In genomic region chr14:54420478-54421116, GRCh38 we compare ENCODE assay signal across 8 cellular contexts. TPM values are rescaled to one million over a fixed set of nuclear protein-coding genes. Genes with fewer than 3 reads are reported as not detected.
DNase-seq lines count a peak whose midpoint lies in the region; ATAC-seq and TF ChIP-seq lines count a peak whose summit lies in the region.

No MANE protein-coding gene starts in this region.

- H4K12ac ChIP-seq in trophoblast cell (ENCODE audit: low read depth, low read length) = no peak overlapping the region

- H3K27me3 ChIP-seq in GM23338 (ENCODE audit: insufficient read depth) = no peaks in the 10 kb centered on the region
- H3K27me3 ChIP-seq in trophoblast cell (ENCODE audit: insufficient read depth, low read length) = no peaks in the 10 kb centered on the region

- no peak overlapping the region for H2AK5ac ChIP-seq in trophoblast cell (ENCODE audit: low read length)

- H4K8ac ChIP-seq in trophoblast cell (ENCODE audit: low read depth, low read length) = no peak overlapping the region

- H3K36me3 Mint-ChIP-seq in GM23338 (ENCODE audit: low read depth) = peaks cover 10% of the 10 kb centered on the region; the same call in 1 of the 3 replicates
- peaks cover 22% of the 10 kb centered on the region for H3K36me3 Mint-ChIP-seq in stimulated activated effector memory CD8-positive, alpha-beta T cell treated with anti-CD3 and anti-CD28 coated beads, Interleukin-12 subunit alpha, Interleukin-12 subunit beta, amount 100 ng/mL, for 72 hours

- H2BK120ac ChIP-seq in trophoblast cell (ENCODE audit: insufficient read depth, low read length, poor library complexity) = no peak overlapping the region

- H3K36me3 ChIP-seq in GM23338 (ENCODE audit: insufficient read depth) (peaks cover 3% of the 10 kb centered on the region; the same call in 1 of the 2 replicates), SK-N-MC (ENCODE audit: insufficient read depth, low read length) (peaks cover 54% of the 10 kb centered on the region), trophoblast cell (ENCODE audit: control insufficient read depth in 1 of 2, insufficient read depth in 2 of 2, low read length in 2 of 2) (peaks cover 1 to 4% of the 10 kb centered on the region in 2 experiments)

- H2AFZ ChIP-seq in GM23338 (no peak overlapping the region), trophoblast cell (ENCODE audit: insufficient read depth, low read length, poor library complexity) (no peak overlapping the region)

- H4K91ac ChIP-seq in trophoblast cell (ENCODE audit: low read depth, low read length) = no peak overlapping the region

- no CpG with 5 or more reads among the region's 6 CpGs for WGBS in trophoblast cell (ENCODE audit: extremely low coverage, insufficient coverage, insufficient read length)

- H3K4me2 ChIP-seq in GM23338 (no peak overlapping the region), trophoblast cell (ENCODE audit: low read length) (no peak overlapping the region)

- ATAC-seq in GM23338 = peak; percentile 94
- no peak for ATAC-seq in GM19324 (IDR thresholded peaks at IDR 0.05; ENCODE audit: low FRiP score, unreplicated experiment)
- ATAC-seq in stimulated activated effector memory CD8-positive, alpha-beta T cell treated with anti-CD3 and anti-CD28 coated beads, Interleukin-12 subunit alpha, Interleukin-12 subunit beta, amount 100 ng/mL, for 72 hours = no peak
- no peak for ATAC-seq in HG03159 (IDR thresholded peaks at IDR 0.05; ENCODE audit: unreplicated experiment)

- H2BK12ac ChIP-seq in trophoblast cell (ENCODE audit: low read length) = no peak overlapping the region

- H3K4me3 ChIP-seq in GM23338 (no peak overlapping the region), SK-N-MC (no peak overlapping the region), fibroblast of mammary gland (ENCODE audit: control insufficient read depth, low read depth, low read length) (no peak overlapping the region), trophoblast cell (ENCODE audit: low read depth, low read length) (no peak overlapping the region)

- H3K27ac ChIP-seq in GM23338 (ENCODE audit: low read depth) = peak overlapping the region; percentile 1
- peak overlapping the region; percentile 52; the same call in 1 of the 2 replicates for H3K27ac ChIP-seq in SK-N-MC
- H3K27ac ChIP-seq in trophoblast cell (ENCODE audit: low read depth, low read length) = no peak overlapping the region

- peak overlapping the region; percentile 62 for H3K27ac Mint-ChIP-seq in GM23338
- no peak overlapping the region for H3K27ac Mint-ChIP-seq in stimulated activated effector memory CD8-positive, alpha-beta T cell treated with anti-CD3 and anti-CD28 coated beads, Interleukin-12 subunit alpha, Interleukin-12 subunit beta, amount 100 ng/mL, for 72 hours

- no peak overlapping the region for H2BK5ac ChIP-seq in trophoblast cell (ENCODE audit: low read depth, low read length, poor library complexity)

- no peaks in the 10 kb centered on the region for H3K9me3 Mint-ChIP-seq in GM23338
- no peaks in the 10 kb centered on the region for H3K9me3 Mint-ChIP-seq in stimulated activated effector memory CD8-positive, alpha-beta T cell treated with anti-CD3 and anti-CD28 coated beads, Interleukin-12 subunit alpha, Interleukin-12 subunit beta, amount 100 ng/mL, for 72 hours

- H3K4me3 Mint-ChIP-seq in GM23338 = no peak overlapping the region; the same call in 2 of the 3 replicates
- H3K4me3 Mint-ChIP-seq in stimulated activated effector memory CD8-positive, alpha-beta T cell treated with anti-CD3 and anti-CD28 coated beads, Interleukin-12 subunit alpha, Interleukin-12 subunit beta, amount 100 ng/mL, for 72 hours = no peak overlapping the region

- no peaks in the 10 kb centered on the region for H3K9me3 ChIP-seq in SK-N-MC (ENCODE audit: low read depth, low read length)
- H3K9me3 ChIP-seq in trophoblast cell (ENCODE audit: insufficient read depth, low read depth, low read length) = no peaks in the 10 kb centered on the region

- no peak overlapping the region for H3K18ac ChIP-seq in trophoblast cell (ENCODE audit: low read length)

- DNase-seq in COLO829 (ENCODE audit: low spot score) = peak; percentile 66
- peak; percentile 81 for DNase-seq in GM23338 (ENCODE audit: low spot score)
- DNase-seq in SK-N-MC (ENCODE audit: low read depth, low spot score) = no peak
- peak; percentile 67 for DNase-seq in fibroblast of mammary gland (ENCODE audit: low read depth)
- peak; percentile 27 to 58 for DNase-seq in trophoblast cell
- no peak for DNase-seq in stimulated activated effector memory CD8-positive, alpha-beta T cell treated with anti-CD3 and anti-CD28 coated beads, Interleukin-12 subunit alpha, Interleukin-12 subunit beta, amount 100 ng/mL, for 72 hours (ENCODE audit: low spot score in 2 of 2)

- H3K9me2 ChIP-seq in GM23338 (ENCODE audit: insufficient read depth) = no peaks in the 10 kb centered on the region

- no peaks in the 10 kb centered on the region for H3K79me1 ChIP-seq in trophoblast cell (ENCODE audit: low read length)

- H3K23ac ChIP-seq in trophoblast cell (ENCODE audit: low read length) = no peak overlapping the region

- 0 out of 2 replicates have a peak, but pooled peaks cover 7% of the 10 kb centered on the region for H3K79me2 ChIP-seq in GM23338 (replicated peaks; ENCODE audit: insufficient read depth)
- H3K79me2 ChIP-seq in trophoblast cell (ENCODE audit: control insufficient read depth, insufficient read depth, low read length, poor library complexity) = no peaks in the 10 kb centered on the region

- H3K9ac ChIP-seq in SK-N-MC (ENCODE audit: insufficient read length) (no peak overlapping the region), trophoblast cell (ENCODE audit: low read length) (no peak overlapping the region)

- peaks cover 4% of the 10 kb centered on the region for H3K27me3 Mint-ChIP-seq in GM23338 (ENCODE audit: insufficient read depth, low read depth, poor library complexity)

- no peak overlapping the region for H3K4ac ChIP-seq in trophoblast cell (ENCODE audit: low read depth, low read length)

- H3K4me1 ChIP-seq in GM23338 (ENCODE audit: insufficient read depth) (no peaks in the 10 kb centered on the region), trophoblast cell (ENCODE audit: control insufficient read depth in 1 of 2, insufficient read depth in 2 of 2, low read length in 2 of 2) (no peaks in the 10 kb centered on the region)

- peaks cover 5% of the 10 kb centered on the region; the same call in 2 of the 3 replicates for H3K4me1 Mint-ChIP-seq in GM23338
- H3K4me1 Mint-ChIP-seq in stimulated activated effector memory CD8-positive, alpha-beta T cell treated with anti-CD3 and anti-CD28 coated beads, Interleukin-12 subunit alpha, Interleukin-12 subunit beta, amount 100 ng/mL, for 72 hours = no peaks in the 10 kb centered on the region

- peak; percentile 65 to 69 for TF ChIP-seq CTCF in GM23338 (conservative IDR thresholded peaks at IDR 0.05; ENCODE audit: low read depth in 2 of 2)
- TF ChIP-seq CTCF in fibroblast of mammary gland (conservative IDR thresholded peaks at IDR 0.05; ENCODE audit: control insufficient read depth, insufficient read depth, low read depth, low read length) = peak; percentile 74

- H3K14ac ChIP-seq in trophoblast cell (ENCODE audit: low read length) = no peak overlapping the region

- no peaks in the 10 kb centered on the region for H3F3A ChIP-seq in GM23338 (replicated peaks; ENCODE audit: low read depth)

- H4K20me1 ChIP-seq in GM23338 (replicated peaks; ENCODE audit: insufficient read depth) = no peaks in the 10 kb centered on the region

TF ChIP-seq in GM23338, 12 proteins besides CTCF, POLR2A, EP300 and RAD21 (continues in another document):
- TF ChIP-seq ZNF331 (CRISPR knock-in tag; IDR thresholded peaks at IDR 0.05; ENCODE audit: low read depth) = no peak
- no peak for TF ChIP-seq STAT1 (IDR thresholded peaks at IDR 0.05; ENCODE audit: unreplicated experiment)
- TF ChIP-seq CREB1 (CRISPR knock-in tag; IDR thresholded peaks at IDR 0.05; ENCODE audit: low read depth) = no peak
- no peak for TF ChIP-seq JUNB (IDR thresholded peaks at IDR 0.05; ENCODE audit: unreplicated experiment)
- TF ChIP-seq EZH2 (IDR thresholded peaks at IDR 0.05; ENCODE audit: low read depth, unreplicated experiment) = no peak
- TF ChIP-seq ETS1 (IDR thresholded peaks at IDR 0.05) = no peak

RNA-seq across cellular contexts. Expression of gene CNIH1, which starts 20.6 kb away (rescaled TPM):
- 172 and 197 TPM in 2 replicates for total RNA-seq in GM23338 (2014; rRNA removed; shearing (Covaris generic))
- polyA plus RNA-seq in GM23338 (2016; fragmentation: Nextera tagmentation; extraction: Ambion mirVana) = 135 and 141 TPM in 2 replicates
- 86.6 and 86.7 TPM in 2 replicates for polyA plus RNA-seq in trophoblast cell (2013)

RNA-seq across cellular contexts. Expression of gene CDKN3, which starts 23.8 kb away (rescaled TPM):
- total RNA-seq in GM23338 (2014; rRNA removed; shearing (Covaris generic)) = 36.3 and 61.7 TPM in 2 replicates
- polyA plus RNA-seq in GM23338 (2016; fragmentation: Nextera tagmentation; extraction: Ambion mirVana) = 86.8 and 97.4 TPM in 2 replicates
- 33.7 and 35.6 TPM in 2 replicates for polyA plus RNA-seq in trophoblast cell (2013)

Comparison
In these comparisons a context has a peak if more than half of its experiments do, and no peak if none do; other contexts are left out.
1. DNase-seq: peak in COLO829 (single experiment), GM23338 (single experiment), fibroblast of mammary gland (single experiment) and trophoblast cell (2 of 2); none in SK-N-MC (single experiment) and stimulated activated effector memory CD8-positive, alpha-beta T cell treated with anti-CD3 and anti-CD28 coated beads, Interleukin-12 subunit alpha, Interleukin-12 subunit beta, amount 100 ng/mL, for 72 hours (0 of 2).